Comparison of ENCODE assay signal across 10 cellular contexts in genomic region chr7:97623333-97623732, GRCh38.
A peak's percentile ranks its signal among the peaks of the same experiment; 100 is the strongest.
DNase-seq lines count a peak whose midpoint lies in the region; ATAC-seq lines count a peak whose summit lies in the region.
"Had no signal": no experiment of that assay in that cellular context is flagged by ENCODE, and none has a peak within 500 bp of the region (broad histone marks: within the 10 kb centered on the region; RNA-seq: fewer than 3 reads in every experiment).

No MANE protein-coding gene starts in this region.

- ATAC-seq in GM19023 (IDR thresholded peaks at IDR 0.05; ENCODE audit: unreplicated experiment) (peak; percentile 84), GM21717 (IDR thresholded peaks at IDR 0.05; ENCODE audit: unreplicated experiment) (peak; percentile 94), HG03108 (IDR thresholded peaks at IDR 0.05; ENCODE audit: unreplicated experiment) (peak; percentile 89), aorta (ENCODE audit: low FRiP score) (no peak)
- ATAC-seq in stimulated activated memory B cell treated with anti-CD40 and anti-IgM and Interleukin-4, amounts not matched to agents 10 μg/mL and 1 μg/mL and 100 μg/mL, for 72 hours: peak; percentile 82

- H3K4me1 Mint-ChIP-seq in stimulated activated memory B cell treated with anti-CD40 and anti-IgM and Interleukin-4, amounts not matched to agents 10 μg/mL and 1 μg/mL and 100 μg/mL, for 72 hours: peaks cover 8% of the 10 kb centered on the region

- H3K36me3 Mint-ChIP-seq in stimulated activated memory B cell treated with anti-CD40 and anti-IgM and Interleukin-4, amounts not matched to agents 10 μg/mL and 1 μg/mL and 100 μg/mL, for 72 hours: no peaks in the 10 kb centered on the region

- intact Hi-C loops in aorta (cut with DNase I): no loop called here

- H3K36me3 ChIP-seq in aorta (ENCODE audit: control insufficient read depth in 1 of 2, insufficient read depth in 2 of 2, low read length in 1 of 2): no peaks in the 10 kb centered on the region
- H3K36me3 ChIP-seq: suprapubic skin had no signal

- no peaks in the 10 kb centered on the region for H3K9me3 ChIP-seq in aorta (ENCODE audit: control insufficient read depth, low read length)
- H3K9me3 ChIP-seq: suprapubic skin had no signal

- H3K27ac Mint-ChIP-seq in stimulated activated memory B cell treated with anti-CD40 and anti-IgM and Interleukin-4, amounts not matched to agents 10 μg/mL and 1 μg/mL and 100 μg/mL, for 72 hours: peak overlapping the region; percentile 81

- DNase-seq in KBM-7 (no peak), aorta (no peak), NCI-H2107 treated with DMSO at 0.1 percent for 48 hours (lab: John Stamatoyannopoulos, UW; ENCODE audit: unreplicated experiment) (no peak)
- DNase-seq: NCI-H2029 treated with DMSO at 0.1 percent for 48 hours; stimulated activated CD4-positive, alpha-beta T cell treated with anti-CD3 and anti-CD28 coated beads, Interleukin-4, amount 100 ng/mL, for 4 hours had no signal

- no peak overlapping the region for H3K4me3 Mint-ChIP-seq in stimulated activated memory B cell treated with anti-CD40 and anti-IgM and Interleukin-4, amounts not matched to agents 10 μg/mL and 1 μg/mL and 100 μg/mL, for 72 hours

- H3K27me3 Mint-ChIP-seq in stimulated activated memory B cell treated with anti-CD40 and anti-IgM and Interleukin-4, amounts not matched to agents 10 μg/mL and 1 μg/mL and 100 μg/mL, for 72 hours: peaks cover 13% of the 10 kb centered on the region

- H3K9me3 Mint-ChIP-seq in stimulated activated memory B cell treated with anti-CD40 and anti-IgM and Interleukin-4, amounts not matched to agents 10 μg/mL and 1 μg/mL and 100 μg/mL, for 72 hours: peaks cover 15% of the 10 kb centered on the region

- no peaks in the 10 kb centered on the region for H3K27me3 ChIP-seq in aorta (ENCODE audit: control insufficient read depth in 1 of 2, insufficient read depth in 2 of 2, low read length in 1 of 2)
- H3K27me3 ChIP-seq: suprapubic skin had no signal

- H3K27ac ChIP-seq in aorta (ENCODE audit: low read depth in 1 of 2, low read length in 2 of 2): no peak overlapping the region
- H3K27ac ChIP-seq: suprapubic skin had no signal

- H3K4me1 ChIP-seq in aorta (ENCODE audit: control insufficient read depth in 1 of 2, insufficient read depth in 2 of 2, low read length in 2 of 2): no peaks in the 10 kb centered on the region
- H3K4me1 ChIP-seq: suprapubic skin had no signal

- in situ Hi-C loops in KBM-7 (cut with MboI; ENCODE audit: low pct_unique_long_range_greater_than_20kb, low sequenced_read_pairs): no loop called here

- H3K4me3 ChIP-seq in aorta (ENCODE audit: low read length in 2 of 2): no peak overlapping the region
- H3K4me3 ChIP-seq: suprapubic skin had no signal

- WGBS in aorta, 2 donors: 57 to 58% methylated on average over 3 of the region's 3 CpGs
